26 cellular contexts compared by ENCODE assay signal in genomic region chr4:6175426-6175825, GRCh38. TPM values are rescaled to one million over a fixed set of nuclear protein-coding genes. Genes with fewer than 3 reads are reported as not detected.
A peak's percentile ranks its signal among the peaks of the same experiment; 100 is the strongest.
DNase-seq lines count a peak whose midpoint lies in the region; ATAC-seq and TF ChIP-seq lines count a peak whose summit lies in the region.
"Had no signal": no experiment of that assay in that cellular context is flagged by ENCODE, and none has a peak within 500 bp of the region (broad histone marks: within the 10 kb centered on the region; RNA-seq: fewer than 3 reads in every experiment).

No MANE protein-coding gene starts in this region.

- TF ChIP-seq EP300 in upper lobe of left lung (IDR thresholded peaks at IDR 0.05): no peak

- H3K27me3 ChIP-seq in dorsolateral prefrontal cortex (no peaks in the 10 kb centered on the region), thyroid gland (no peaks in the 10 kb centered on the region), upper lobe of left lung (no peaks in the 10 kb centered on the region)
- H3K27me3 ChIP-seq: SJSA1 had no signal

- H3K27ac ChIP-seq in dorsolateral prefrontal cortex: peak overlapping the region in 16 of 59 donors; percentile 2 to 73 (median 36)
- no peak overlapping the region for H3K27ac ChIP-seq in thyroid gland
- H3K27ac ChIP-seq in upper lobe of left lung: no peak overlapping the region
- H3K27ac ChIP-seq: C4-2B, HL-60, KMS-11, SJSA1 had no signal

- no peak overlapping the region for H3K4me3 ChIP-seq in dorsolateral prefrontal cortex
- H3K4me3 ChIP-seq in thyroid gland (replicated peaks in 1 of 3): no peak overlapping the region
- no peak overlapping the region for H3K4me3 ChIP-seq in upper lobe of left lung
- H3K4me3 ChIP-seq: SJSA1 had no signal

- no peak for DNase-seq in activated CD8-positive, alpha-beta memory T cell treated with anti-CD3 and anti-CD28 coated beads, Interleukin-2, amount 10 ng/mL, durations not matched to agents 7 days and 5 days
- no peak for DNase-seq in activated CD8-positive, alpha-beta memory T cell treated with anti-CD3 and anti-CD28 coated beads, Interleukin-2, amount 50 U/mL, for 4 hours
- DNase-seq in dorsolateral prefrontal cortex (peak in 7 of 10 donors; percentile 56 to 79 (median 67)), occipital lobe (lab: John Stamatoyannopoulos, UW) (peak; percentile 22), thyroid gland (no peak), upper lobe of left lung (no peak)
- DNase-seq: Calu3; CD8-positive, alpha-beta T cell; DMS79 treated with DMSO at 0.1 percent for 48 hours; GF-D8; HCEC 1CT; NCI-H1048; NCI-H1417 treated with DMSO at 0.1 percent for 48 hours; NCI-H1694 treated with DMSO at 0.1 percent for 48 hours; NCI-H2081; NCI-H226; NCI-H510A; Right ventricle myocardium superior; RPMI8226 had no signal

- CTCF ChIA-PET in activated CD8-positive, alpha-beta memory T cell treated with anti-CD3 and anti-CD28 coated beads, Interleukin-2, amount 10 ng/mL, durations not matched to agents 7 days and 5 days (lab: Charles Lee): no interaction called here

- peak overlapping the region; percentile 55 for H3K27ac Mint-ChIP-seq in activated CD8-positive, alpha-beta memory T cell treated with anti-CD3 and anti-CD28 coated beads, Interleukin-2, amount 10 ng/mL, durations not matched to agents 7 days and 5 days
- H3K27ac Mint-ChIP-seq: CD8-positive, alpha-beta T cell; IgD-negative memory B cell had no signal

- intact Hi-C loops in dorsolateral prefrontal cortex (cut with DNase I) (no loop called here), thyroid gland (cut with DNase I) (no loop called here)

- no peak overlapping the region for H3K4me3 Mint-ChIP-seq in activated CD8-positive, alpha-beta memory T cell treated with anti-CD3 and anti-CD28 coated beads, Interleukin-2, amount 10 ng/mL, durations not matched to agents 7 days and 5 days
- H3K4me3 Mint-ChIP-seq: CD8-positive, alpha-beta T cell; IgD-negative memory B cell had no signal

- H3K9me3 ChIP-seq in thyroid gland (no peaks in the 10 kb centered on the region), upper lobe of left lung (peaks cover 0 to 3% (median 0%) of the 10 kb centered on the region in 4 donors)
- H3K9me3 ChIP-seq: SJSA1 had no signal

- H3K36me3 ChIP-seq in thyroid gland (no peaks in the 10 kb centered on the region), upper lobe of left lung (no peaks in the 10 kb centered on the region)
- H3K36me3 ChIP-seq: SJSA1 had no signal

- no peak for TF ChIP-seq CTCF in dorsolateral prefrontal cortex (IDR thresholded peaks at IDR 0.05 in 54 of 56, conservative IDR thresholded peaks at IDR 0.05 in 2 of 56; ENCODE audit: low read depth in 1 of 56, partially characterized antibody in 56 of 56)
- TF ChIP-seq CTCF in thyroid gland (IDR thresholded peaks at IDR 0.05): no peak
- TF ChIP-seq CTCF in upper lobe of left lung (IDR thresholded peaks at IDR 0.05): no peak

- no peaks in the 10 kb centered on the region for H3K27me3 Mint-ChIP-seq in activated CD8-positive, alpha-beta memory T cell treated with anti-CD3 and anti-CD28 coated beads, Interleukin-2, amount 10 ng/mL, durations not matched to agents 7 days and 5 days
- H3K27me3 Mint-ChIP-seq: IgD-negative memory B cell had no signal

- peaks cover 88% of the 10 kb centered on the region for H3K4me1 Mint-ChIP-seq in activated CD8-positive, alpha-beta memory T cell treated with anti-CD3 and anti-CD28 coated beads, Interleukin-2, amount 10 ng/mL, durations not matched to agents 7 days and 5 days

- TF ChIP-seq POLR2A in thyroid gland (IDR thresholded peaks at IDR 0.05): no peak
- TF ChIP-seq POLR2A in upper lobe of left lung (IDR thresholded peaks at IDR 0.05): no peak

- peaks cover 11% of the 10 kb centered on the region for H3K9me3 Mint-ChIP-seq in activated CD8-positive, alpha-beta memory T cell treated with anti-CD3 and anti-CD28 coated beads, Interleukin-2, amount 10 ng/mL, durations not matched to agents 7 days and 5 days (ENCODE audit: low read depth)

- ATAC-seq in activated CD8-positive, alpha-beta memory T cell treated with anti-CD3 and anti-CD28 coated beads, Interleukin-2, amount 10 ng/mL, durations not matched to agents 7 days and 5 days: no peak
- ATAC-seq in GM19035 (IDR thresholded peaks at IDR 0.05; ENCODE audit: unreplicated experiment) (no peak), upper lobe of left lung (ENCODE audit: low FRiP score in 2 of 2) (no peak)
- ATAC-seq: CD8-positive, alpha-beta T cell had no signal

- peaks cover 95% of the 10 kb centered on the region for H3K36me3 Mint-ChIP-seq in activated CD8-positive, alpha-beta memory T cell treated with anti-CD3 and anti-CD28 coated beads, Interleukin-2, amount 10 ng/mL, durations not matched to agents 7 days and 5 days
- H3K36me3 Mint-ChIP-seq: CD8-positive, alpha-beta T cell had no signal

- WGBS in thyroid gland, 2 donors: 89 to 97% methylated on average over 5 of the region's 5 CpGs
- WGBS in upper lobe of left lung, 2 donors: 84 to 91% methylated on average over 5 of the region's 5 CpGs

- H3K4me1 ChIP-seq in thyroid gland: no peaks in the 10 kb centered on the region
- H3K4me1 ChIP-seq in upper lobe of left lung: peaks cover 0 to 3% (median 0%) of the 10 kb centered on the region in 4 donors
- H3K4me1 ChIP-seq: SJSA1 had no signal

RNA-seq across cellular contexts. Expression of gene JAKMIP1, which starts 24.9 kb away (rescaled TPM):
- total RNA-seq in activated CD8-positive, alpha-beta memory T cell treated with anti-CD3 and anti-CD28 coated beads, Interleukin-2, amount 10 ng/mL, durations not matched to agents 7 days and 5 days: 10 to 100 TPM; 41.7 to 57.8 TPM
- total RNA-seq in dorsolateral prefrontal cortex: 10 to 100 TPM; 18.9 to 84.4 (median 55.8) TPM
- total RNA-seq in occipital lobe: 44.5 TPM
- 1 to 10 TPM in 2 of 4 donors, under 1 TPM in 2; 0.67 to 1.9 (median 1.1) TPM for total RNA-seq in thyroid gland
- total RNA-seq in upper lobe of left lung: 1 to 10 TPM in 3 of 6 donors, under 1 TPM in 3; 0.40 to 6.8 (median 1.0) TPM
- total RNA-seq: A673, Calu3, Right ventricle myocardium superior, SJSA1 had no signal

Comparison
In these comparisons a context has a peak if more than half of its experiments do, and no peak if none do; other contexts are left out.
1. DNase-seq: peak in dorsolateral prefrontal cortex (7 of 10) and occipital lobe (single experiment); none in activated CD8-positive, alpha-beta memory T cell treated with anti-CD3 and anti-CD28 coated beads, Interleukin-2, amount 10 ng/mL, durations not matched to agents 7 days and 5 days (single experiment), activated CD8-positive, alpha-beta memory T cell treated with anti-CD3 and anti-CD28 coated beads, Interleukin-2, amount 50 U/mL, for 4 hours (single experiment), thyroid gland (0 of 2) and upper lobe of left lung (0 of 2).